Comparison of ENCODE assay signal across 8 cellular contexts in the genomic region with DNA sequence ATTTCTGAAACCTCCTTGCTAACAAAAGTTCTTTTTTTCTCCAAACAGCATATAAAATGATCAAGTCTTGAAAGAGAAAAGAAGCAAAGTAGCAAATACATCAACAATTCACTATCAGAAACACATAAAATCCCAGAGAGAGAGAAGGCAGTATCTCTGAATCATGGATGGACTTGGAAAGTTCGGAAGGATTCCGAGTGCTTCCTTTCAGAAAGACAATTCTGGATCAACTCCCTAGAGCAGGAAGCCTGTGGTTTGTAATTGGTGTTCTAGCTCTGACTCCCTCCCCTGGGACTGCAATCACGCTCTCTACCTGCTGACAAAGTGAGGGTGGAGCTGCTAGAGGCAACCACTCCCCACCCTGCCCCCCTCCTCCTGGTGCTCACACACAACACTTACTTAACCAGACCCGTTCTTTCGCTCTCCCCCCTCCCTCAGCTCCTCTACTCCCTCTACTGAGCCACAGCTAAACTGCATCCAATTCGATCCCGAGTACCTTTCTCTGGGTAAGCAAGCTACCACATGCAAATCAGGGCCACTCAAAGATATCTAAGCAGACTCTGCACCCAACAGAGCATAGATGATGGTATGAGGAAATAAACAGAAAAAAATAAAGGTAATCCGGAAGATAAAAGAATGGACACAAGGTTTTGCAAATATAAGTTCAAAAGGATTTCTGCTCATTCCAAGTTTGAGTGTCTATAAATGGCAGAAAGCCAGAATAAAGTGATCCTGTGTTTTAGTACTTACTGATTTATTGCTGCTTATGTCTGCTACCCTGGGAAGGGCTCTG. TPM values are rescaled to one million over a fixed set of nuclear protein-coding genes. Genes with fewer than 3 reads are reported as not detected.
DNase-seq lines count a peak whose midpoint lies in the region; ATAC-seq lines count a peak whose summit lies in the region.

Gene RNF43, minus strand, starts transcription at position 235 of the 793 bp plus-strand sequence. CDS start 1,957 bp downstream, outside the sequence.

- DNase-seq in COLO668 (lab: John Stamatoyannopoulos, UW; ENCODE audit: unreplicated experiment): peak; percentile 88
- DNase-seq in HK-2 (ENCODE audit: unreplicated experiment): peak; percentile 92
- peak; percentile 98 for DNase-seq in NCI-H774 (lab: John Stamatoyannopoulos, UW)
- peak; percentile 91 for DNase-seq in activated CD8-positive, alpha-beta T cell treated with anti-CD3 and anti-CD28 coated beads, Interleukin-2, amount 10 ng/mL, durations not matched to agents 7 days and 5 days
- peak; percentile 84 to 86 (median 85) for DNase-seq in effector memory CD8-positive, alpha-beta T cell
- DNase-seq in medulla oblongata (ENCODE audit: extremely low spot score): peak; percentile 92
- peak; percentile 69 for DNase-seq in stimulated activated CD8-positive, alpha-beta memory T cell treated with anti-CD3 and anti-CD28 coated beads, Interleukin-12 subunit alpha, Interleukin-12 subunit beta, amount 100 ng/mL, for 1 hour (ENCODE audit: low read depth)

- peaks cover 21% of the 10 kb centered on the region for H3K4me1 Mint-ChIP-seq in activated CD8-positive, alpha-beta T cell treated with anti-CD3 and anti-CD28 coated beads, Interleukin-2, amount 10 ng/mL, durations not matched to agents 7 days and 5 days (ENCODE audit: low read depth)
- H3K4me1 Mint-ChIP-seq in effector memory CD8-positive, alpha-beta T cell (ENCODE audit: low read depth in 2 of 2): peaks cover 8 to 14% of the 10 kb centered on the region in 2 donors

- H3K27ac Mint-ChIP-seq in activated CD8-positive, alpha-beta T cell treated with anti-CD3 and anti-CD28 coated beads, Interleukin-2, amount 10 ng/mL, durations not matched to agents 7 days and 5 days: no peak within 1 kb of the TSS
- peak within 1 kb of the TSS in 1 of 2 donors; percentile 42 for H3K27ac Mint-ChIP-seq in effector memory CD8-positive, alpha-beta T cell

- no peaks in the 10 kb centered on the region for H3K9me3 Mint-ChIP-seq in activated CD8-positive, alpha-beta T cell treated with anti-CD3 and anti-CD28 coated beads, Interleukin-2, amount 10 ng/mL, durations not matched to agents 7 days and 5 days (ENCODE audit: insufficient read depth)
- no peaks in the 10 kb centered on the region for H3K9me3 Mint-ChIP-seq in effector memory CD8-positive, alpha-beta T cell

- no peaks in the 10 kb centered on the region for H3K27me3 Mint-ChIP-seq in activated CD8-positive, alpha-beta T cell treated with anti-CD3 and anti-CD28 coated beads, Interleukin-2, amount 10 ng/mL, durations not matched to agents 7 days and 5 days (ENCODE audit: low read depth)
- no peaks in the 10 kb centered on the region for H3K27me3 Mint-ChIP-seq in effector memory CD8-positive, alpha-beta T cell

- no peaks in the 10 kb centered on the region for H3K36me3 Mint-ChIP-seq in activated CD8-positive, alpha-beta T cell treated with anti-CD3 and anti-CD28 coated beads, Interleukin-2, amount 10 ng/mL, durations not matched to agents 7 days and 5 days (ENCODE audit: low read depth)
- H3K36me3 Mint-ChIP-seq in effector memory CD8-positive, alpha-beta T cell (ENCODE audit: insufficient read depth): no peaks in the 10 kb centered on the region

- CTCF ChIA-PET in activated CD8-positive, alpha-beta T cell treated with anti-CD3 and anti-CD28 coated beads, Interleukin-2, amount 10 ng/mL, durations not matched to agents 7 days and 5 days (lab: Charles Lee): interaction anchor here (0.6 to 5.9 kb wide), 51 partner anchors 8 to 945 kb away, joined by 3 to 135 read pairs (median 4); partner anchors contain the start of genes HSF5 and SUPT4H1

- peak; percentile 96 for ATAC-seq in GM19463 (IDR thresholded peaks at IDR 0.05; ENCODE audit: unreplicated experiment)
- ATAC-seq in activated CD8-positive, alpha-beta T cell treated with anti-CD3 and anti-CD28 coated beads, Interleukin-2, amount 10 ng/mL, durations not matched to agents 7 days and 5 days: peak; percentile 99
- ATAC-seq in effector memory CD8-positive, alpha-beta T cell (replicated peaks): peak; percentile 100

- POLR2A ChIA-PET in activated CD8-positive, alpha-beta T cell treated with anti-CD3 and anti-CD28 coated beads, Interleukin-2, amount 10 ng/mL, durations not matched to agents 7 days and 5 days (lab: Charles Lee): interaction anchor here (0.6 to 4.3 kb wide), 16 partner anchors 15 to 100 kb away, joined by 3 to 44 read pairs (median 5); partner anchors contain the start of genes SUPT4H1 and TSPOAP1

- H3K4me3 Mint-ChIP-seq in activated CD8-positive, alpha-beta T cell treated with anti-CD3 and anti-CD28 coated beads, Interleukin-2, amount 10 ng/mL, durations not matched to agents 7 days and 5 days: no peak within 1 kb of the TSS
- H3K4me3 Mint-ChIP-seq in effector memory CD8-positive, alpha-beta T cell: peak within 1 kb of the TSS in 1 of 2 donors; percentile 4

RNA-seq across cellular contexts. Expression of gene RNF43, which starts in this region (rescaled TPM):
- total RNA-seq in activated CD8-positive, alpha-beta T cell treated with anti-CD3 and anti-CD28 coated beads, Interleukin-2, amount 10 ng/mL, durations not matched to agents 7 days and 5 days: under 1 TPM in 1 of 2 experiments, not detected in 1; 0.05 TPM

Comparison
In these comparisons a context has a peak if more than half of its experiments do, and no peak if none do; other contexts are left out.
1. Peak in every context shown above with its lines: DNase-seq and ATAC-seq.
2. Peak in DNase-seq and ATAC-seq in activated CD8-positive, alpha-beta T cell treated with anti-CD3 and anti-CD28 coated beads, Interleukin-2, amount 10 ng/mL, durations not matched to agents 7 days and 5 days; RNA of the gene not detected or under 1 TPM.